11 cellular contexts compared by ENCODE assay signal in genomic region chr6:40789143-40789764, GRCh38.
DNase-seq lines count a peak whose midpoint lies in the region; ATAC-seq, FAIRE-seq and TF ChIP-seq lines count a peak whose summit lies in the region.
"Had no signal": no experiment of that assay in that cellular context is flagged by ENCODE, and none has a peak within 500 bp of the region (broad histone marks: within the 10 kb centered on the region; RNA-seq: fewer than 3 reads in every experiment).

No MANE protein-coding gene starts in this region.

- TF ChIP-seq CTCF in nephron progenitor cell (IDR thresholded peaks at IDR 0.05) (no peak), gastrocnemius medialis (IDR thresholded peaks at IDR 0.05 in 4 of 5, conservative IDR thresholded peaks at IDR 0.05 in 1 of 5) (no peak), testis (IDR thresholded peaks at IDR 0.05) (no peak)

- H3K9me3 ChIP-seq in gastrocnemius medialis (no peaks in the 10 kb centered on the region), testis (no peaks in the 10 kb centered on the region)
- H3K9me3 ChIP-seq: vagina had no signal

- ATAC-seq in GM18511 (IDR thresholded peaks at IDR 0.05; ENCODE audit: unreplicated experiment) (peak; percentile 66), HG03139 (IDR thresholded peaks at IDR 0.05; ENCODE audit: unreplicated experiment) (peak; percentile 75), gastrocnemius medialis (no peak)
- ATAC-seq in activated naive CD4-positive, alpha-beta T cell treated with anti-CD3 and anti-CD28 coated beads, Interleukin-2, amount 50 U/mL, for 72 hours: peak; percentile 75 to 87

- H3K4me1 ChIP-seq in gastrocnemius medialis (peaks cover 7 to 9% of the 10 kb centered on the region in 2 donors), testis (no peaks in the 10 kb centered on the region)

- no peak for FAIRE-seq in HTR-8/SVneo (lab: Jason Lieb, UNC)

- no peaks in the 10 kb centered on the region for H3K36me3 Mint-ChIP-seq in activated naive CD4-positive, alpha-beta T cell treated with anti-CD3 and anti-CD28 coated beads, Interleukin-2, amount 50 U/mL, for 72 hours
- no peaks in the 10 kb centered on the region for H3K36me3 Mint-ChIP-seq in nephron progenitor cell (ENCODE audit: low read depth)

- H3K27me3 Mint-ChIP-seq in nephron progenitor cell (ENCODE audit: low read depth, poor library complexity): peaks cover 10% of the 10 kb centered on the region

- H3K4me1 Mint-ChIP-seq in nephron progenitor cell: peaks cover 30% of the 10 kb centered on the region

- no peak overlapping the region for H3K4me3 Mint-ChIP-seq in nephron progenitor cell

- intact Hi-C loops in gastrocnemius medialis (cut with DNase I; ENCODE audit: low total_unique reads): loop anchor here (10.0 kb wide), 1 partner anchor 854 kb away; the partner anchor contains the start of gene MOCS1
- intact Hi-C loops in testis (cut with DNase I; ENCODE audit: low total_unique reads): no loop called here

- no peaks in the 10 kb centered on the region for H3K36me3 ChIP-seq in gastrocnemius medialis
- no peaks in the 10 kb centered on the region for H3K36me3 ChIP-seq in testis (ENCODE audit: low read depth, missing control alignments)
- H3K36me3 ChIP-seq: vagina had no signal

- DNase-seq in activated naive CD4-positive, alpha-beta T cell treated with anti-CD3 and anti-CD28 coated beads, Interleukin-2, amount 50 U/mL, for 72 hours (ENCODE audit: low spot score in 2 of 2): peak in 1 of 2 donors; percentile 29
- peak; percentile 15 for DNase-seq in nephron progenitor cell
- no peak for DNase-seq in gastrocnemius medialis
- DNase-seq in HTR-8/SVneo (ENCODE audit: insufficient read length, low spot score): no peak
- DNase-seq in testis: no peak
- DNase-seq: H7, SHP77 treated with DMSO at 0.1 percent for 48 hours had no signal

- H3K9me3 Mint-ChIP-seq in activated naive CD4-positive, alpha-beta T cell treated with anti-CD3 and anti-CD28 coated beads, Interleukin-2, amount 50 U/mL, for 72 hours: peaks cover 0 to 4% of the 10 kb centered on the region in 2 donors
- H3K9me3 Mint-ChIP-seq in nephron progenitor cell: no peaks in the 10 kb centered on the region

- H3K27ac ChIP-seq in gastrocnemius medialis (no peak overlapping the region), testis (no peak overlapping the region)
- H3K27ac ChIP-seq: KMS-11, vagina had no signal

- WGBS in testis, 2 donors: 63 to 64% methylated on average over 7 of the region's 7 CpGs

- TF ChIP-seq POLR2A in gastrocnemius medialis (IDR thresholded peaks at IDR 0.05): no peak
- TF ChIP-seq POLR2A in testis (IDR thresholded peaks at IDR 0.05): no peak

- in situ Hi-C loops in gastrocnemius medialis (cut with MboI; ENCODE audit: low sequenced_read_pairs in 4 of 4): no loop called here

- H3K27ac Mint-ChIP-seq in activated naive CD4-positive, alpha-beta T cell treated with anti-CD3 and anti-CD28 coated beads, Interleukin-2, amount 50 U/mL, for 72 hours: peak overlapping the region; percentile 51 to 64
- H3K27ac Mint-ChIP-seq in nephron progenitor cell: peak overlapping the region; percentile 9

- H3K27me3 ChIP-seq in gastrocnemius medialis (no peaks in the 10 kb centered on the region), testis (no peaks in the 10 kb centered on the region)
- H3K27me3 ChIP-seq: vagina had no signal

- H3K4me3 ChIP-seq in gastrocnemius medialis: no peak overlapping the region
- H3K4me3 ChIP-seq in testis: no peak overlapping the region
- H3K4me3 ChIP-seq: vagina had no signal

Comparison
In these comparisons a context has a peak if more than half of its experiments do, and no peak if none do; other contexts are left out.
1. ATAC-seq: peak in GM18511 (single experiment), HG03139 (single experiment) and activated naive CD4-positive, alpha-beta T cell treated with anti-CD3 and anti-CD28 coated beads, Interleukin-2, amount 50 U/mL, for 72 hours (2 of 2); none in gastrocnemius medialis (0 of 2).